17 cellular contexts compared by ENCODE assay signal in the genomic region with DNA sequence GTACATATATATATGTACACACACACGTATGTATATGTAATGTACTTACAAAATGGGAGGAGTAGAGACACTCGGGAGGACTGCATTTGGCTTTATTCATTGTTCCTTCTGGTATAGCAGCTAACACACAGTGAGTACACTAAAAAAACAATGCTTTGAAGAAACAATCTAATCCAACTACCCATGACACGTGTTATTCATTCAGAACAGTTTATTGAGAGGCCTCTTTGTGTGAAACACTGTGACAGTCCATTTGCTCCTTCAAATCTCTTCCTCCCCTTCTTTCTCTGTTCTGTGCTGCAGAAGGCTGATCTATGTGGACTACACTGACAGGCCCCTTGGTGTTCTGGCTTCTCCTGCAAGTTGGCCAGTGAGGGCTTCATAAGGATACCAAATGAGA.
A peak's percentile ranks its signal among the peaks of the same experiment; 100 is the strongest.
DNase-seq lines count a peak whose midpoint lies in the region; ATAC-seq and TF ChIP-seq lines count a peak whose summit lies in the region.
"Had no signal": no experiment of that assay in that cellular context is flagged by ENCODE, and none has a peak within 500 bp of the region (broad histone marks: within the 10 kb centered on the region; RNA-seq: fewer than 3 reads in every experiment).

No MANE protein-coding gene starts in this region.

- no peaks in the 10 kb centered on the region for H3K36me3 ChIP-seq in suprapubic skin
- H3K36me3 ChIP-seq: BLaER1, HAP-1 had no signal

- H3K27ac ChIP-seq in suprapubic skin: no peak overlapping the region
- H3K27ac ChIP-seq: 22Rv1, A549, BLaER1, GM23248 had no signal

- 81% methylated on average over 3 of the region's 3 CpGs for WGBS in suprapubic skin

- no peak for TF ChIP-seq EP300 in suprapubic skin (IDR thresholded peaks at IDR 0.05)

- ATAC-seq in GM21825 (IDR thresholded peaks at IDR 0.05; ENCODE audit: unreplicated experiment): no peak
- ATAC-seq in left lobe of liver: no peak
- ATAC-seq: A549 had no signal

- no peaks in the 10 kb centered on the region for H3K9me3 ChIP-seq in suprapubic skin
- H3K9me3 ChIP-seq: A549, BLaER1, HAP-1 had no signal

- TF ChIP-seq POLR2A in suprapubic skin (IDR thresholded peaks at IDR 0.05): no peak

- no peaks in the 10 kb centered on the region for H3K27me3 ChIP-seq in suprapubic skin
- H3K27me3 ChIP-seq: BLaER1 had no signal

- H3K4me1 ChIP-seq in suprapubic skin: no peaks in the 10 kb centered on the region
- H3K4me1 ChIP-seq: A549, BLaER1 had no signal

- no peak for TF ChIP-seq CTCF in suprapubic skin (IDR thresholded peaks at IDR 0.05)

- DNase-seq in NCI-H345 (lab: John Stamatoyannopoulos, UW) (peak; percentile 3), NCI-H345 treated with DMSO at 0.1 percent for 48 hours (lab: John Stamatoyannopoulos, UW; ENCODE audit: unreplicated experiment) (no peak), hippocampal formation (lab: John Stamatoyannopoulos, UW) (peak; percentile 23 to 76), pons (ENCODE audit: low spot score) (peak; percentile 98), left lobe of liver (ENCODE audit: low spot score) (no peak), suprapubic skin (ENCODE audit: low spot score in 2 of 2) (no peak)
- DNase-seq: AML-193; CD4-positive, alpha-beta memory T cell; DMS153; DMS79; GDM1; GM23248 had no signal

- no peak overlapping the region for H3K4me3 ChIP-seq in suprapubic skin
- H3K4me3 ChIP-seq: A549, BLaER1, GM23248, HAP-1 had no signal

Comparison
In these comparisons a context has a peak if more than half of its experiments do, and no peak if none do; other contexts are left out.
1. DNase-seq: peak in NCI-H345 (single experiment), hippocampal formation (2 of 2) and pons (single experiment); none in NCI-H345 treated with DMSO at 0.1 percent for 48 hours (single experiment), left lobe of liver (single experiment) and suprapubic skin (0 of 2).